Comparison of ENCODE assay signal across 2 cellular contexts in the genomic region with DNA sequence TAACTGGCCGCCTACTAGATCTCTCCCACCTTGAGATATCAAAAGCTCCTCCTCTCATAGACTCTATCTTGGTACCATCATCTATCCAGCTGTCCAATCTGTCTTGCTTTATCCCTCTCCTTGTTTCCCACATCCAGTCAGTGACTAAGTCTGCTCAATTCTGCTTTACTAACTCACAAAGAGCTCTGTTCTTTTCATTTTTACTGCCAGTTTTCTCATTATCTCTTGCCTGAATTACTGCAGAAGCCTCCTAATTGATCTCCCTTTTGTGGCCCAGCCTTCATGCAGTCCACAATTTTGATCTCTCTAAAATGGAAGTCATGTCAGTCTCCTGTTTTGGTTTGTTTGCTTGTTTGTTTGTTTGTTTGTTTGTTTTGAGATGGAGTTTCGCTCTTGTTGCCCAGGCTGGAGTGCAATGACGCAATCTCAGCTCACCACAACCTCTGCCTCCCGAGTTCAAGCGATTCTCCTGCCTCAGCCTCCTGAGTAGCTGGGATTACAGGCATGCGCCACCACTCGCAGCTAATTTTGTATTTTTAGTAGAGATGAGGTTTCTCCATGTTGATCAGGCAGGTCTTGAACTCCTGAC.
TF ChIP-seq lines count a peak whose summit lies in the region.
"Not testable (repeated sequence)": the region's sequence is repeated elsewhere in the genome, so short reads cannot be mapped to it uniquely, and the experiment has no call there.

No MANE protein-coding gene starts in this region.

TF ChIP-seq in GM12878, 131 proteins besides CTCF, POLR2A, EP300 and RAD21:
- 0 out of 2 replicates have a peak, but pooled peaks have one; percentile 15 for TF ChIP-seq FOXK2 (IDR thresholded peaks at IDR 0.05)
TF ChIP-seq in GM12878: peak in this region for 1; not testable (repeated sequence) for 130.

TF ChIP-seq in HepG2, 621 proteins besides CTCF, POLR2A, EP300 and RAD21:
- TF ChIP-seq JUNB (CRISPR knock-in tag; IDR thresholded peaks at IDR 0.05; ENCODE audit: borderline replicate concordance) (peak; percentile 27; the same call in 1 of the 2 replicates), CEBPG (CRISPR knock-in tag; IDR thresholded peaks at IDR 0.05) (0 out of 2 replicates have a peak, but pooled peaks have one; percentile 12), FOXA1 (IDR thresholded peaks at IDR 0.05) (peak; percentile 18; the same call in 1 of the 2 replicates), ATF7 (IDR thresholded peaks at IDR 0.05) (peak; percentile 51), FOXP1 (IDR thresholded peaks at IDR 0.05) (peak; percentile 65)
- TF ChIP-seq, protein P1, sequence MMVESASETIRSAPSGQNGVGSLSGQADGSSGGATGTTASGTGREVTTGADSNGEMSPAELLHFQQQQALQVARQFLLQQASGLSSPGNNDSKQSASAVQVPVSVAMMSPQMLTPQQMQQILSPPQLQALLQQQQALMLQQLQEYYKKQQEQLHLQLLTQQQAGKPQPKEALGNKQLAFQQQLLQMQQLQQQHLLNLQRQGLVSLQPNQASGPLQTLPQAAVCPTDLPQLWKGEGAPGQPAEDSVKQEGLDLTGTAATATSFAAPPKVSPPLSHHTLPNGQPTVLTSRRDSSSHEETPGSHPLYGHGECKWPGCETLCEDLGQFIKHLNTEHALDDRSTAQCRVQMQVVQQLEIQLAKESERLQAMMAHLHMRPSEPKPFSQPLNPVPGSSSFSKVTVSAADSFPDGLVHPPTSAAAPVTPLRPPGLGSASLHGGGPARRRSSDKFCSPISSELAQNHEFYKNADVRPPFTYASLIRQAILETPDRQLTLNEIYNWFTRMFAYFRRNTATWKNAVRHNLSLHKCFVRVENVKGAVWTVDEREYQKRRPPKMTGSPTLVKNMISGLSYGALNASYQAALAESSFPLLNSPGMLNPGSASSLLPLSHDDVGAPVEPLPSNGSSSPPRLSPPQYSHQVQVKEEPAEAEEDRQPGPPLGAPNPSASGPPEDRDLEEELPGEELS (CRISPR knock-in tag; IDR thresholded peaks at IDR 0.05) = 0 out of 2 replicates have a peak, but pooled peaks have one; percentile 10
- TF ChIP-seq FOXA1, ATF7, FOXP1 (CRISPR knock-in tag; IDR thresholded peaks at IDR 0.05): not testable (repeated sequence)
- TF ChIP-seq, protein P2, sequence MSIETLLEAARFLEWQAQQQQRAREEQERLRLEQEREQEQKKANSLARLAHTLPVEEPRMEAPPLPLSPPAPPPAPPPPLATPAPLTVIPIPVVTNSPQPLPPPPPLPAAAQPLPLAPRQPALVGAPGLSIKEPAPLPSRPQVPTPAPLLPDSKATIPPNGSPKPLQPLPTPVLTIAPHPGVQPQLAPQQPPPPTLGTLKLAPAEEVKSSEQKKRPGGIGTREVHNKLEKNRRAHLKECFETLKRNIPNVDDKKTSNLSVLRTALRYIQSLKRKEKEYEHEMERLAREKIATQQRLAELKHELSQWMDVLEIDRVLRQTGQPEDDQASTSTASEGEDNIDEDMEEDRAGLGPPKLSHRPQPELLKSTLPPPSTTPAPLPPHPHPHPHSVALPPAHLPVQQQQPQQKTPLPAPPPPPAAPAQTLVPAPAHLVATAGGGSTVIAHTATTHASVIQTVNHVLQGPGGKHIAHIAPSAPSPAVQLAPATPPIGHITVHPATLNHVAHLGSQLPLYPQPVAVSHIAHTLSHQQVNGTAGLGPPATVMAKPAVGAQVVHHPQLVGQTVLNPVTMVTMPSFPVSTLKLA (IDR thresholded peaks at IDR 0.05) = peak; percentile 20; the same call in 1 of the 2 replicates
